In the genomic region with DNA sequence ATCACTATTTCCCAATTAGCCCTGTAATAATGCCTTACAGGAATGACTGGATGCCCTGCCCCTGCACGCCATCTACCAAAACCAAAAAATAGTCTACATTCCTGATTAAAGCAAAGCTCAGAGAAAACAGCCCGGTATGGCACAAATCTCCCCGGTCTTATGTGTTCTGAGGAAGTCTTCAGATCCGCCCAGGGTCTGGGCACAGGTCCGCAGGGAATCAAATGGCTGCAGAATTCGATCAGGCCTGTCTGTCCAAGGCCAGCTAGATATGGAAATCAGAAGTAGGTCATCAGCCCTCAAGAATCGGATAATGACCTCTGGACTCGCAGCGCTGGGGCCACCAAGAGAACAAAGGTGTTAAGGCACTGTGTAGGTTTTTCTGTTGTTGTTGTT, we compare ENCODE assay signal across 1 cellular context.
TF ChIP-seq lines count a peak whose summit lies in the region.

No MANE protein-coding gene starts in this region.

TF ChIP-seq in HepG2, 621 proteins besides CTCF, POLR2A, EP300 and RAD21 (continued from another document):
- TF ChIP-seq, protein P1, sequence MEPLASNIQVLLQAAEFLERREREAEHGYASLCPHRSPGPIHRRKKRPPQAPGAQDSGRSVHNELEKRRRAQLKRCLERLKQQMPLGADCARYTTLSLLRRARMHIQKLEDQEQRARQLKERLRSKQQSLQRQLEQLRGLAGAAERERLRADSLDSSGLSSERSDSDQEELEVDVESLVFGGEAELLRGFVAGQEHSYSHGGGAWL (CRISPR knock-in tag; IDR thresholded peaks at IDR 0.05), result no peak
- TF ChIP-seq TAF15 (IDR thresholded peaks at IDR 0.05; ENCODE audit: low read depth, low read length, poor library complexity, severe bottlenecking), result no peak
- no peak for TF ChIP-seq ZNF674 (CRISPR knock-in tag; IDR thresholded peaks at IDR 0.05; ENCODE audit: low read depth)
- TF ChIP-seq, protein P2, sequence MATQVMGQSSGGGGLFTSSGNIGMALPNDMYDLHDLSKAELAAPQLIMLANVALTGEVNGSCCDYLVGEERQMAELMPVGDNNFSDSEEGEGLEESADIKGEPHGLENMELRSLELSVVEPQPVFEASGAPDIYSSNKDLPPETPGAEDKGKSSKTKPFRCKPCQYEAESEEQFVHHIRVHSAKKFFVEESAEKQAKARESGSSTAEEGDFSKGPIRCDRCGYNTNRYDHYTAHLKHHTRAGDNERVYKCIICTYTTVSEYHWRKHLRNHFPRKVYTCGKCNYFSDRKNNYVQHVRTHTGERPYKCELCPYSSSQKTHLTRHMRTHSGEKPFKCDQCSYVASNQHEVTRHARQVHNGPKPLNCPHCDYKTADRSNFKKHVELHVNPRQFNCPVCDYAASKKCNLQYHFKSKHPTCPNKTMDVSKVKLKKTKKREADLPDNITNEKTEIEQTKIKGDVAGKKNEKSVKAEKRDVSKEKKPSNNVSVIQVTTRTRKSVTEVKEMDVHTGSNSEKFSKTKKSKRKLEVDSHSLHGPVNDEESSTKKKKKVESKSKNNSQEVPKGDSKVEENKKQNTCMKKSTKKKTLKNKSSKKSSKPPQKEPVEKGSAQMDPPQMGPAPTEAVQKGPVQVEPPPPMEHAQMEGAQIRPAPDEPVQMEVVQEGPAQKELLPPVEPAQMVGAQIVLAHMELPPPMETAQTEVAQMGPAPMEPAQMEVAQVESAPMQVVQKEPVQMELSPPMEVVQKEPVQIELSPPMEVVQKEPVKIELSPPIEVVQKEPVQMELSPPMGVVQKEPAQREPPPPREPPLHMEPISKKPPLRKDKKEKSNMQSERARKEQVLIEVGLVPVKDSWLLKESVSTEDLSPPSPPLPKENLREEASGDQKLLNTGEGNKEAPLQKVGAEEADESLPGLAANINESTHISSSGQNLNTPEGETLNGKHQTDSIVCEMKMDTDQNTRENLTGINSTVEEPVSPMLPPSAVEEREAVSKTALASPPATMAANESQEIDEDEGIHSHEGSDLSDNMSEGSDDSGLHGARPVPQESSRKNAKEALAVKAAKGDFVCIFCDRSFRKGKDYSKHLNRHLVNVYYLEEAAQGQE (IDR thresholded peaks at IDR 0.05; ENCODE audit: borderline replicate concordance in 1 of 2, low read depth in 1 of 2, low read length in 2 of 2), result no peak
- TF ChIP-seq ZNF768 (CRISPR knock-in tag; IDR thresholded peaks at IDR 0.05), result no peak
- peak; percentile 3; the same call in 1 of the 2 replicates for TF ChIP-seq CBX5 (CRISPR knock-in tag; IDR thresholded peaks at IDR 0.05; ENCODE audit: borderline replicate concordance)
- TF ChIP-seq SIX4 (CRISPR knock-in tag; IDR thresholded peaks at IDR 0.05), result no peak
- TF ChIP-seq TSC22D2 (CRISPR knock-in tag; IDR thresholded peaks at IDR 0.05; ENCODE audit: borderline replicate concordance), result no peak
- TF ChIP-seq, protein P3, sequence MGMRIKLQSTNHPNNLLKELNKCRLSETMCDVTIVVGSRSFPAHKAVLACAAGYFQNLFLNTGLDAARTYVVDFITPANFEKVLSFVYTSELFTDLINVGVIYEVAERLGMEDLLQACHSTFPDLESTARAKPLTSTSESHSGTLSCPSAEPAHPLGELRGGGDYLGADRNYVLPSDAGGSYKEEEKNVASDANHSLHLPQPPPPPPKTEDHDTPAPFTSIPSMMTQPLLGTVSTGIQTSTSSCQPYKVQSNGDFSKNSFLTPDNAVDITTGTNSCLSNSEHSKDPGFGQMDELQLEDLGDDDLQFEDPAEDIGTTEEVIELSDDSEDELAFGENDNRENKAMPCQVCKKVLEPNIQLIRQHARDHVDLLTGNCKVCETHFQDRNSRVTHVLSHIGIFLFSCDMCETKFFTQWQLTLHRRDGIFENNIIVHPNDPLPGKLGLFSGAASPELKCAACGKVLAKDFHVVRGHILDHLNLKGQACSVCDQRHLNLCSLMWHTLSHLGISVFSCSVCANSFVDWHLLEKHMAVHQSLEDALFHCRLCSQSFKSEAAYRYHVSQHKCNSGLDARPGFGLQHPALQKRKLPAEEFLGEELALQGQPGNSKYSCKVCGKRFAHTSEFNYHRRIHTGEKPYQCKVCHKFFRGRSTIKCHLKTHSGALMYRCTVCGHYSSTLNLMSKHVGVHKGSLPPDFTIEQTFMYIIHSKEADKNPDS (CRISPR knock-in tag; IDR thresholded peaks at IDR 0.05), result no peak
- 0 out of 2 replicates have a peak, but pooled peaks have one; percentile 56 for TF ChIP-seq ARID2 (CRISPR knock-in tag; IDR thresholded peaks at IDR 0.05; ENCODE audit: borderline replicate concordance)
- TF ChIP-seq, protein P4, sequence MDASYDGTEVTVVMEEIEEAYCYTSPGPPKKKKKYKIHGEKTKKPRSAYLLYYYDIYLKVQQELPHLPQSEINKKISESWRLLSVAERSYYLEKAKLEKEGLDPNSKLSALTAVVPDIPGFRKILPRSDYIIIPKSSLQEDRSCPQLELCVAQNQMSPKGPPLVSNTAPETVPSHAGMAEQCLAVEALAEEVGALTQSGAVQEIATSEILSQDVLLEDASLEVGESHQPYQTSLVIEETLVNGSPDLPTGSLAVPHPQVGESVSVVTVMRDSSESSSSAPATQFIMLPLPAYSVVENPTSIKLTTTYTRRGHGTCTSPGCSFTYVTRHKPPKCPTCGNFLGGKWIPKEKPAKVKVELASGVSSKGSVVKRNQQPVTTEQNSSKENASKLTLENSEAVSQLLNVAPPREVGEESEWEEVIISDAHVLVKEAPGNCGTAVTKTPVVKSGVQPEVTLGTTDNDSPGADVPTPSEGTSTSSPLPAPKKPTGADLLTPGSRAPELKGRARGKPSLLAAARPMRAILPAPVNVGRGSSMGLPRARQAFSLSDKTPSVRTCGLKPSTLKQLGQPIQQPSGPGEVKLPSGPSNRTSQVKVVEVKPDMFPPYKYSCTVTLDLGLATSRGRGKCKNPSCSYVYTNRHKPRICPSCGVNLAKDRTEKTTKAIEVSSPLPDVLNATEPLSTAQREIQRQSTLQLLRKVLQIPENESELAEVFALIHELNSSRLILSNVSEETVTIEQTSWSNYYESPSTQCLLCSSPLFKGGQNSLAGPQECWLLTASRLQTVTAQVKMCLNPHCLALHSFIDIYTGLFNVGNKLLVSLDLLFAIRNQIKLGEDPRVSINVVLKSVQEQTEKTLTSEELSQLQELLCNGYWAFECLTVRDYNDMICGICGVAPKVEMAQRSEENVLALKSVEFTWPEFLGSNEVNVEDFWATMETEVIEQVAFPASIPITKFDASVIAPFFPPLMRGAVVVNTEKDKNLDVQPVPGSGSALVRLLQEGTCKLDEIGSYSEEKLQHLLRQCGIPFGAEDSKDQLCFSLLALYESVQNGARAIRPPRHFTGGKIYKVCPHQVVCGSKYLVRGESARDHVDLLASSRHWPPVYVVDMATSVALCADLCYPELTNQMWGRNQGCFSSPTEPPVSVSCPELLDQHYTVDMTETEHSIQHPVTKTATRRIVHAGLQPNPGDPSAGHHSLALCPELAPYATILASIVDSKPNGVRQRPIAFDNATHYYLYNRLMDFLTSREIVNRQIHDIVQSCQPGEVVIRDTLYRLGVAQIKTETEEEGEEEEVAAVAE (CRISPR knock-in tag; IDR thresholded peaks at IDR 0.05; ENCODE audit: borderline replicate concordance), result 0 out of 2 replicates have a peak, but pooled peaks have one; percentile 14
- peak; percentile 77; the same call in 1 of the 2 replicates for TF ChIP-seq ARID3A (IDR thresholded peaks at IDR 0.05; ENCODE audit: low read depth, low read length)
- no peak for TF ChIP-seq RFX1 (IDR thresholded peaks at IDR 0.05)
- TF ChIP-seq PRDM10 (CRISPR knock-in tag; IDR thresholded peaks at IDR 0.05; ENCODE audit: low read depth), result no peak
- TF ChIP-seq PRPF4 (IDR thresholded peaks at IDR 0.05; ENCODE audit: low read depth, low read length, poor library complexity, severe bottlenecking), result no peak
- TF ChIP-seq ZKSCAN8 (CRISPR knock-in tag; IDR thresholded peaks at IDR 0.05; ENCODE audit: borderline replicate concordance), result no peak
- TF ChIP-seq, protein P5, sequence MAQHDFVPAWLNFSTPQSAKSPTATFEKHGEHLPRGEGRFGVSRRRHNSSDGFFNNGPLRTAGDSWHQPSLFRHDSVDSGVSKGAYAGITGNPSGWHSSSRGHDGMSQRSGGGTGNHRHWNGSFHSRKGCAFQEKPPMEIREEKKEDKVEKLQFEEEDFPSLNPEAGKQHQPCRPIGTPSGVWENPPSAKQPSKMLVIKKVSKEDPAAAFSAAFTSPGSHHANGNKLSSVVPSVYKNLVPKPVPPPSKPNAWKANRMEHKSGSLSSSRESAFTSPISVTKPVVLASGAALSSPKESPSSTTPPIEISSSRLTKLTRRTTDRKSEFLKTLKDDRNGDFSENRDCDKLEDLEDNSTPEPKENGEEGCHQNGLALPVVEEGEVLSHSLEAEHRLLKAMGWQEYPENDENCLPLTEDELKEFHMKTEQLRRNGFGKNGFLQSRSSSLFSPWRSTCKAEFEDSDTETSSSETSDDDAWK (CRISPR knock-in tag; IDR thresholded peaks at IDR 0.05), result no peak
- TF ChIP-seq MYPOP (CRISPR knock-in tag; IDR thresholded peaks at IDR 0.05), result no peak
- TF ChIP-seq TOPORS (CRISPR knock-in tag; IDR thresholded peaks at IDR 0.05), result 0 out of 2 replicates have a peak, but pooled peaks have one; percentile 11
- TF ChIP-seq CEBPG (CRISPR knock-in tag; IDR thresholded peaks at IDR 0.05), result no peak
- TF ChIP-seq IRX3 (CRISPR knock-in tag; IDR thresholded peaks at IDR 0.05; ENCODE audit: borderline replicate concordance, low read depth), result 0 out of 2 replicates have a peak, but pooled peaks have one; percentile 33
- peak; percentile 7; the same call in 1 of the 2 replicates for TF ChIP-seq CCDC6 (CRISPR knock-in tag; IDR thresholded peaks at IDR 0.05)
- 0 out of 2 replicates have a peak, but pooled peaks have one; percentile 13 for TF ChIP-seq NAIF1 (CRISPR knock-in tag; IDR thresholded peaks at IDR 0.05; ENCODE audit: borderline replicate concordance)
- TF ChIP-seq SIN3B (IDR thresholded peaks at IDR 0.05; ENCODE audit: low read length), result no peak
- no peak for TF ChIP-seq CEBPB (IDR thresholded peaks at IDR 0.05; ENCODE audit: borderline replicate concordance, low read depth, low read length)
- TF ChIP-seq RBM22 (optimal IDR thresholded peaks at IDR 0.05; ENCODE audit: low read length), result peak; percentile 66
- no peak for TF ChIP-seq ELF3 (CRISPR knock-in tag; IDR thresholded peaks at IDR 0.05)
- peak; percentile 13; the same call in 1 of the 2 replicates for TF ChIP-seq ZNF878 (CRISPR knock-in tag; IDR thresholded peaks at IDR 0.05)
- TF ChIP-seq ZBTB3 (CRISPR knock-in tag; IDR thresholded peaks at IDR 0.05; ENCODE audit: borderline replicate concordance, low read depth), result no peak
- TF ChIP-seq ZNF484 (CRISPR knock-in tag; IDR thresholded peaks at IDR 0.05; ENCODE audit: borderline replicate concordance, low read depth), result no peak
- TF ChIP-seq ZNF160 (CRISPR knock-in tag; IDR thresholded peaks at IDR 0.05), result no peak
- TF ChIP-seq ZNF264 (CRISPR knock-in tag; IDR thresholded peaks at IDR 0.05), result no peak
- no peak for TF ChIP-seq ZBTB33 (CRISPR knock-in tag; IDR thresholded peaks at IDR 0.05)
- TF ChIP-seq NFIB (CRISPR knock-in tag; IDR thresholded peaks at IDR 0.05; ENCODE audit: borderline replicate concordance), result no peak
